10 cellular contexts compared by ENCODE assay signal in the genomic region with DNA sequence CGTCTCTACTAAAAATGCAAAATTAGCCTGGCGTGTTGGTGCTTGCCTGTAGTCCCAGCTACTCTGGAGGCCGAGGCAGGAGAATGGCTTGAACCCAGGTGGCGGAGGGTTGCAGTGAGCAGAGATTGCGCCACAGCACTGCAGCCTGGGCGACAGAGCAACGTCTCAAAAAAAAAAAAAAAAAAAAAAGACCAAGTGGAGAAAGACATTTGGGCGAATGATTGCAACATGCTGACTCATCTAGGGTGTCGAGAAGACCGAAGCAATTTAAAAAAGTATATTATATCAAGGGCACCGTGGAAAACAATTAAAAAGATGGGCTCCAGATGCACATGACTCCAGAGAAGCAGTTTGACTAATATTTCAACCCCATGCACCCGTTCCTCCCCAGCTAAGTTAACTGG. TPM values are rescaled to one million over a fixed set of nuclear protein-coding genes. Genes with fewer than 3 reads are reported as not detected.
A peak's percentile ranks its signal among the peaks of the same experiment; 100 is the strongest.
DNase-seq lines count a peak whose midpoint lies in the region; ATAC-seq and TF ChIP-seq lines count a peak whose summit lies in the region.
"Had no signal": no experiment of that assay in that cellular context is flagged by ENCODE, and none has a peak within 500 bp of the region (broad histone marks: within the 10 kb centered on the region; RNA-seq: fewer than 3 reads in every experiment).

No MANE protein-coding gene starts in this region.

- H3K27ac Mint-ChIP-seq in CD4-positive, alpha-beta memory T cell: no peak overlapping the region
- H3K27ac Mint-ChIP-seq: activated T-helper 17 cell treated with anti-CD3 and anti-CD28 coated beads, Interleukin-2, amount 50 U/mL, for 72 hours had no signal

- DNase-seq in BJ (ENCODE audit: low read depth): peak; percentile 69
- DNase-seq in NCI-H226: peak; percentile 16
- DNase-seq in erythroblast (lab: John Stamatoyannopoulos, UW): peak; percentile 5 to 42
- DNase-seq in osteoblast (ENCODE audit: insufficient read length, low spot score, missing footprints): no peak
- DNase-seq in AML-193 (lab: John Stamatoyannopoulos, UW): no peak
- no peak for DNase-seq in glomerular visceral epithelial cell (ENCODE audit: extremely low spot score)
- no peak for DNase-seq in CD4-positive, alpha-beta memory T cell

- CTCF ChIA-PET in BJ (lab: Yijun Ruan, JAX): no interaction called here
- CTCF ChIA-PET in CD4-positive, alpha-beta memory T cell (lab: Charles Lee; ENCODE audit: partially characterized antibody): no interaction called here

- peaks cover 7 to 9% of the 10 kb centered on the region in 2 donors for H3K27me3 Mint-ChIP-seq in CD4-positive, alpha-beta memory T cell

- peak overlapping the region; percentile 90 for H3K4me2 ChIP-seq in osteoblast (ENCODE audit: insufficient read depth, low read length)

- H2AFZ ChIP-seq in osteoblast (ENCODE audit: low read length): peak overlapping the region; percentile 68

- peak overlapping the region; percentile 75 for H3K27ac ChIP-seq in osteoblast (ENCODE audit: low read depth, low read length)
- H3K27ac ChIP-seq in CD4-positive, alpha-beta memory T cell (ENCODE audit: low read depth, low read length): no peak overlapping the region
- H3K27ac ChIP-seq: Peyer's patch had no signal

- H3K9me3 Mint-ChIP-seq in CD4-positive, alpha-beta memory T cell: peaks cover 0 to 3% (median 0%) of the 10 kb centered on the region in 8 donors
- H3K9me3 Mint-ChIP-seq: activated T-helper 17 cell treated with anti-CD3 and anti-CD28 coated beads, Interleukin-2, amount 50 U/mL, for 72 hours had no signal

- no peak overlapping the region for H3K4me3 Mint-ChIP-seq in CD4-positive, alpha-beta memory T cell
- H3K4me3 Mint-ChIP-seq: activated T-helper 17 cell treated with anti-CD3 and anti-CD28 coated beads, Interleukin-2, amount 50 U/mL, for 72 hours had no signal

- intact Hi-C loops in CD4-positive, alpha-beta memory T cell (cut with micrococcal nuclease): no loop called here

- no peaks in the 10 kb centered on the region for H4K20me1 ChIP-seq in osteoblast (ENCODE audit: insufficient read depth, low read length)

- H3K4me1 ChIP-seq in osteoblast (ENCODE audit: insufficient read depth, low read length): peaks cover 9% of the 10 kb centered on the region
- H3K4me1 ChIP-seq in CD4-positive, alpha-beta memory T cell (ENCODE audit: insufficient read depth, low read length): no peaks in the 10 kb centered on the region
- H3K4me1 ChIP-seq: Peyer's patch had no signal

- no peaks in the 10 kb centered on the region for H3K4me1 Mint-ChIP-seq in CD4-positive, alpha-beta memory T cell
- H3K4me1 Mint-ChIP-seq: activated T-helper 17 cell treated with anti-CD3 and anti-CD28 coated beads, Interleukin-2, amount 50 U/mL, for 72 hours had no signal

- TF ChIP-seq POLR2A in erythroblast (IDR thresholded peaks at IDR 0.05; ENCODE audit: low read length): no peak

- no peak for ATAC-seq in HG03135 (IDR thresholded peaks at IDR 0.05; ENCODE audit: unreplicated experiment)
- ATAC-seq: activated T-helper 17 cell treated with anti-CD3 and anti-CD28 coated beads, Interleukin-2, amount 50 U/mL, for 72 hours had no signal

- H3K79me2 ChIP-seq in osteoblast (ENCODE audit: insufficient read depth, low read length): no peaks in the 10 kb centered on the region

- no peaks in the 10 kb centered on the region for H3K9me3 ChIP-seq in osteoblast (ENCODE audit: low read depth, low read length)
- H3K9me3 ChIP-seq in CD4-positive, alpha-beta memory T cell (ENCODE audit: control insufficient read depth in 1 of 2, low read length in 2 of 2): no peaks in the 10 kb centered on the region
- H3K9me3 ChIP-seq: Peyer's patch had no signal

- H3K27me3 ChIP-seq in BJ (ENCODE audit: control insufficient read depth, insufficient read depth, low read length) (no peaks in the 10 kb centered on the region), osteoblast (ENCODE audit: insufficient read depth, low read length) (no peaks in the 10 kb centered on the region)
- no peaks in the 10 kb centered on the region for H3K27me3 ChIP-seq in CD4-positive, alpha-beta memory T cell (ENCODE audit: insufficient read depth, low read length)
- H3K27me3 ChIP-seq: Peyer's patch had no signal

- peaks cover 4% of the 10 kb centered on the region for H3K36me3 ChIP-seq in BJ (ENCODE audit: control insufficient read depth, insufficient read depth, low read length)
- H3K36me3 ChIP-seq in osteoblast (ENCODE audit: insufficient read depth, low read length): peaks cover 6% of the 10 kb centered on the region
- no peaks in the 10 kb centered on the region for H3K36me3 ChIP-seq in CD4-positive, alpha-beta memory T cell (ENCODE audit: insufficient read depth, low read length)

- TF ChIP-seq CTCF in BJ (IDR thresholded peaks at IDR 0.05; ENCODE audit: insufficient read depth, low read depth, low read length) (no peak), osteoblast (IDR thresholded peaks at IDR 0.05; ENCODE audit: extremely low read depth, low read depth, low read length) (no peak)

- no peaks in the 10 kb centered on the region for H3K36me3 Mint-ChIP-seq in CD4-positive, alpha-beta memory T cell

- POLR2A ChIA-PET in BJ (lab: Charles Lee): no interaction called here
- POLR2A ChIA-PET in CD4-positive, alpha-beta memory T cell (lab: Charles Lee; ENCODE audit: partially characterized antibody): no interaction called here

- H3K4me3 ChIP-seq in BJ (ENCODE audit: low read depth, low read length): no peak overlapping the region
- peak overlapping the region; percentile 64 for H3K4me3 ChIP-seq in osteoblast (ENCODE audit: insufficient read depth, low read length)
- H3K4me3 ChIP-seq in CD4-positive, alpha-beta memory T cell (ENCODE audit: low read length in 2 of 2): no peak overlapping the region
- H3K4me3 ChIP-seq: Peyer's patch had no signal

RNA-seq across cellular contexts. Expression of a gene that starts 9.2 kb away (rescaled TPM):
- 4.3 and 5.2 TPM in 2 replicates for polyA plus RNA-seq in BJ (2011; rRNA removed)
- polyA minus RNA-seq in BJ (2011; rRNA and poly(A)+ RNA removed): 3.5 and 4.3 TPM in 2 replicates
- total RNA-seq in osteoblast: 33.9 and 34.7 TPM in 2 replicates
- under 1 TPM; 0.19 to 0.79 TPM for total RNA-seq in CD4-positive, alpha-beta memory T cell
- polyA plus RNA-seq in CD4-positive, alpha-beta memory T cell: not detected

Comparison
In these comparisons a context has a peak if more than half of its experiments do, and no peak if none do; other contexts are left out.
1. DNase-seq: peak in BJ (single experiment), NCI-H226 (single experiment) and erythroblast (2 of 2); none in osteoblast (single experiment), AML-193 (0 of 2), glomerular visceral epithelial cell (single experiment) and CD4-positive, alpha-beta memory T cell (0 of 5).
2. RNA of a gene that starts 9.2 kb away (total RNA-seq): 33.9 to 34.7 TPM in osteoblast; 0.19 to 0.79 TPM in CD4-positive, alpha-beta memory T cell; every median in the first group is over 10 times any median in the second.